In the genomic region with DNA sequence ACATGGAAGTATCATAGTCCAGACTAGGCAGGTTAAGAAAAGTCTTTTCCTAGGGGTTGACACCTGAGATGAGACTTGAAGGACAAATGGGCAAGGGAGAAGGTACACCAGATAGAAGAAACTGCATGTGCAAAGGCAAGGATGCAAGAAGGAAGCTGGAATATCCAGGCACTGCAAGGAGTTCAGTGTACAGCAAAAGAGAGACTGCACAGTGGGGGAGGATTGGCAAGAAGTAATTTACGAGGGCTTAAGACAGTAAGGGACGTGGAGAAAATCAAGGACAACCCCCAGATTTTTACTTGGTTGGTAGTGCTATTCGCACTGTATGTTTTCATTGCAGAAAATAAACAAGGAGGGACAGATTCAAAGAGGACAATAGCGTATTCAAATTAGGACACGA, we compare ENCODE assay signal across 20 cellular contexts. TPM values are rescaled to one million over a fixed set of nuclear protein-coding genes. Genes with fewer than 3 reads are reported as not detected.
DNase-seq lines count a peak whose midpoint lies in the region; ATAC-seq, FAIRE-seq and TF ChIP-seq lines count a peak whose summit lies in the region.
"Had no signal": no experiment of that assay in that cellular context is flagged by ENCODE, and none has a peak within 500 bp of the region (broad histone marks: within the 10 kb centered on the region; RNA-seq: fewer than 3 reads in every experiment).

No MANE protein-coding gene starts in this region.

- no peak for TF ChIP-seq RAD21 in H1 (IDR thresholded peaks at IDR 0.05 in 1 of 2, conservative IDR thresholded peaks at IDR 0.05 in 1 of 2; ENCODE audit: low read depth in 2 of 2, low read length in 2 of 2)

- WGBS in H1 (ENCODE audit: extremely low coverage in 1 of 2, insufficient coverage in 1 of 2, insufficient read length in 1 of 2, insufficient replicate concordance in 2 of 2, low coverage in 1 of 2, low lambda C conversion rate in 2 of 2, missing lambda C conversion rate in 1 of 2), 2 experiments: 89% methylated on average over 5 of the region's 5 CpGs; no CpG with 5 or more reads in 1 of the 2 experiments

- no peak overlapping the region for H3K14ac ChIP-seq in H1 (ENCODE audit: insufficient read length)

- H2BK20ac ChIP-seq in H1 (ENCODE audit: low read length): no peak overlapping the region

- H3K27me3 Mint-ChIP-seq in nephron progenitor cell (ENCODE audit: low read depth, poor library complexity): no peaks in the 10 kb centered on the region
- no peaks in the 10 kb centered on the region for H3K27me3 Mint-ChIP-seq in activated naive CD8-positive, alpha-beta T cell treated with anti-CD3 and anti-CD28 coated beads for 36 hours

- H3K4me3 Mint-ChIP-seq in nephron progenitor cell: no peak overlapping the region
- H3K4me3 Mint-ChIP-seq in activated naive CD8-positive, alpha-beta T cell treated with anti-CD3 and anti-CD28 coated beads for 36 hours: no peak overlapping the region
- H3K4me3 Mint-ChIP-seq: CD14-positive monocyte had no signal

- H4K91ac ChIP-seq in H1 (replicated peaks; ENCODE audit: insufficient read length, low read length): no peak overlapping the region

- H3K18ac ChIP-seq in H1 (ENCODE audit: extremely low read depth, low read length): no peak overlapping the region

- no peaks in the 10 kb centered on the region for H3K36me3 ChIP-seq in H1 (ENCODE audit: control insufficient read depth in 2 of 4, insufficient read depth in 4 of 4, low read length in 3 of 4)
- H3K36me3 ChIP-seq: HAP-1 had no signal

- no peak for TF ChIP-seq POLR2A in H1 (IDR thresholded peaks at IDR 0.05; ENCODE audit: control extremely low read depth in 1 of 2, low read depth in 2 of 2, low read length in 2 of 2)

- TF ChIP-seq CTCF in H1 (IDR thresholded peaks at IDR 0.05; ENCODE audit: control extremely low read depth in 1 of 3, insufficient read depth in 1 of 3, low read depth in 1 of 3, low read length in 3 of 3) (no peak), nephron progenitor cell (IDR thresholded peaks at IDR 0.05) (no peak)

- H2BK5ac ChIP-seq in H1 (ENCODE audit: low read depth, low read length): no peak overlapping the region

- no peaks in the 10 kb centered on the region for H3K27me3 ChIP-seq in H1 (replicated peaks in 1 of 4; ENCODE audit: control insufficient read depth in 3 of 4, extremely low read depth in 1 of 4, insufficient read depth in 3 of 4, low read length in 3 of 4)

- no peak overlapping the region for H2AFZ ChIP-seq in H1 (ENCODE audit: low read length)

- POLR2A ChIA-PET in H1 (lab: Charles Lee; ENCODE audit: partially characterized antibody): no interaction called here

- no peaks in the 10 kb centered on the region for H3K79me1 ChIP-seq in H1 (ENCODE audit: low read depth, low read length)

- peak overlapping the region; percentile 94 for H2BK15ac ChIP-seq in H1 (ENCODE audit: low read length)

- H3K4ac ChIP-seq in H1 (replicated peaks; ENCODE audit: insufficient read length, low read depth, low read length): no peak overlapping the region

- H3K9me3 Mint-ChIP-seq in nephron progenitor cell: peaks cover 6% of the 10 kb centered on the region
- peaks cover 1% of the 10 kb centered on the region for H3K9me3 Mint-ChIP-seq in activated naive CD8-positive, alpha-beta T cell treated with anti-CD3 and anti-CD28 coated beads for 36 hours

- no peak overlapping the region for H3K4me2 ChIP-seq in H1 (ENCODE audit: insufficient read depth in 1 of 2, low read depth in 2 of 2, low read length in 2 of 2)

- ATAC-seq in GM18870 (IDR thresholded peaks at IDR 0.05; ENCODE audit: unreplicated experiment): no peak

- no peaks in the 10 kb centered on the region for H3K9me3 ChIP-seq in H1 (ENCODE audit: insufficient read depth in 2 of 2, low read depth in 1 of 2, low read length in 1 of 2)
- H3K9me3 ChIP-seq: HAP-1 had no signal

- no peak overlapping the region for H2BK120ac ChIP-seq in H1 (replicated peaks; ENCODE audit: low read depth, low read length)

- TF ChIP-seq EP300 in H1 (IDR thresholded peaks at IDR 0.05; ENCODE audit: borderline replicate concordance in 1 of 2, low read depth in 2 of 2, low read length in 2 of 2): no peak

- H3K56ac ChIP-seq in H1 (replicated peaks; ENCODE audit: insufficient read length, low read depth, low read length): no peak overlapping the region

- DNase-seq in NCI-H146 (lab: John Stamatoyannopoulos, UW): peak; percentile 18
- no peak for DNase-seq in NCI-H146 treated with DMSO at 0.1 percent for 48 hours (lab: John Stamatoyannopoulos, UW; ENCODE audit: unreplicated experiment)
- no peak for DNase-seq in H1 (ENCODE audit: low read depth in 1 of 2, low spot score in 2 of 2)
- DNase-seq in nephron progenitor cell: no peak
- DNase-seq in superior temporal gyrus (ENCODE audit: extremely low spot score): peak; percentile 66
- DNase-seq in activated naive CD8-positive, alpha-beta T cell treated with anti-CD3 and anti-CD28 coated beads for 36 hours: no peak
- DNase-seq in NCI-H446 (lab: John Stamatoyannopoulos, UW): no peak
- DNase-seq: DMS79 treated with DMSO at 0.1 percent for 48 hours, KG1, MV-4-11, NCI-H1417 treated with DMSO at 0.1 percent for 48 hours, NCI-H2029, NCI-H2171 treated with DMSO at 0.1 percent for 48 hours, NCI-H748 treated with DMSO at 0.1 percent for 48 hours, OCI-M1, SHP77 had no signal

- H3K27ac ChIP-seq in H1 (ENCODE audit: low read depth, low read length): no peak overlapping the region
- H3K27ac ChIP-seq: 22Rv1 had no signal

- no peaks in the 10 kb centered on the region for H3K36me3 Mint-ChIP-seq in nephron progenitor cell (ENCODE audit: low read depth)
- H3K36me3 Mint-ChIP-seq in activated naive CD8-positive, alpha-beta T cell treated with anti-CD3 and anti-CD28 coated beads for 36 hours: peaks cover 2% of the 10 kb centered on the region
- H3K36me3 Mint-ChIP-seq: CD14-positive monocyte had no signal

- no peak for FAIRE-seq in H1 (lab: Jason Lieb, UNC)

- no peaks in the 10 kb centered on the region for H3K79me2 ChIP-seq in H1 (ENCODE audit: control insufficient read depth in 1 of 2, insufficient read depth in 2 of 2, low read length in 2 of 2)

- no peaks in the 10 kb centered on the region for H3K23me2 ChIP-seq in H1 (ENCODE audit: low read depth, low read length)

- CTCF ChIA-PET in H1 (lab: Charles Lee; ENCODE audit: partially characterized antibody): no interaction called here

- H4K8ac ChIP-seq in H1 (ENCODE audit: extremely low read depth, insufficient read depth, low read length): no peak overlapping the region

- H3K4me1 Mint-ChIP-seq in nephron progenitor cell: peaks cover 20% of the 10 kb centered on the region
- peaks cover 6% of the 10 kb centered on the region for H3K4me1 Mint-ChIP-seq in activated naive CD8-positive, alpha-beta T cell treated with anti-CD3 and anti-CD28 coated beads for 36 hours

- peak overlapping the region; percentile 3 for H3K27ac Mint-ChIP-seq in nephron progenitor cell
- H3K27ac Mint-ChIP-seq in activated naive CD8-positive, alpha-beta T cell treated with anti-CD3 and anti-CD28 coated beads for 36 hours: no peak overlapping the region
- H3K27ac Mint-ChIP-seq: CD14-positive monocyte had no signal

- no peak overlapping the region for H4K5ac ChIP-seq in H1 (ENCODE audit: insufficient read length, low read depth, low read length)

- no peak overlapping the region for H3K4me3 ChIP-seq in H1 (ENCODE audit: extremely low read depth in 1 of 4, insufficient read depth in 2 of 4, low read depth in 3 of 4, low read length in 4 of 4)
- H3K4me3 ChIP-seq: HAP-1 had no signal

- H3K9ac ChIP-seq in H1 (replicated peaks in 1 of 4; ENCODE audit: extremely low read depth in 1 of 4, low read depth in 3 of 4, low read length in 3 of 4): no peak overlapping the region

- H4K20me1 ChIP-seq in H1 (replicated peaks in 1 of 2; ENCODE audit: control insufficient read depth in 1 of 2, insufficient read depth in 2 of 2, low read length in 2 of 2): no peaks in the 10 kb centered on the region

- H3K4me1 ChIP-seq in H1 (replicated peaks in 1 of 4; ENCODE audit: control insufficient read depth in 3 of 4, insufficient read depth in 4 of 4, low read length in 3 of 4): peaks cover 2 to 9% (median 5%) of the 10 kb centered on the region in 4 experiments; a peak in 5 of 7 replicates
- H3K4me1 ChIP-seq: HAP-1 had no signal

- H3K23ac ChIP-seq in H1 (ENCODE audit: insufficient read length): no peak overlapping the region

- H2BK12ac ChIP-seq in H1 (ENCODE audit: low read depth, low read length): 0 out of 2 replicates have a peak overlapping the region, but pooled peaks have one; percentile 55

- peak overlapping the region; percentile 26; the same call in 1 of the 2 replicates for H2AK5ac ChIP-seq in H1 (ENCODE audit: low read depth, low read length)

TF ChIP-seq in H1, 55 proteins besides CTCF, POLR2A, EP300 and RAD21 (continues in another document):
- TF ChIP-seq TBP (IDR thresholded peaks at IDR 0.05; ENCODE audit: low read depth, low read length) (no peak), JUND (IDR thresholded peaks at IDR 0.05; ENCODE audit: low read length) (no peak), MAFK (IDR thresholded peaks at IDR 0.05; ENCODE audit: low read depth, low read length) (no peak), KDM5A (IDR thresholded peaks at IDR 0.05; ENCODE audit: low read length) (no peak), BRCA1 (IDR thresholded peaks at IDR 0.05; ENCODE audit: low read depth, low read length) (no peak), GABPA (IDR thresholded peaks at IDR 0.05; ENCODE audit: borderline replicate concordance, insufficient read depth, low read length) (no peak), JUN (IDR thresholded peaks at IDR 0.05; ENCODE audit: low read depth, low read length) (no peak), CBX8 (IDR thresholded peaks at IDR 0.05; ENCODE audit: borderline replicate concordance, low read depth, low read length) (no peak), RFX5 (IDR thresholded peaks at IDR 0.05; ENCODE audit: borderline replicate concordance, low read depth, low read length) (no peak), ZNF274 (IDR thresholded peaks at IDR 0.05; ENCODE audit: borderline replicate concordance, extremely low read depth, low read length) (no peak)

RNA-seq across cellular contexts. Expression of a gene that starts 58.5 kb away (rescaled TPM):
- 7.4 and 8.5 TPM in 2 replicates for total RNA-seq in H1 (2021; fragmentation: NEBNext Ultra II Directional; extraction: Animal tissue kit (Norgen Biotek cat#: 25700))
- 2.0 and 2.3 TPM in 2 replicates for polyA plus RNA-seq in H1 (2011; rRNA removed)
- 2.5 TPM for polyA plus RNA-seq in H1 (2011; cell fraction: cytosol; rRNA removed)
- 3.8 TPM for polyA plus RNA-seq in H1 (2011; cell fraction: nucleus; rRNA removed)
- polyA plus RNA-seq in H1 (2012, experiment 1 of 2): 1.6 to 5.1 TPM (median 3.4 TPM) in 4 replicates
- 0.45 TPM for polyA plus RNA-seq in H1 (2012, experiment 2 of 2)
- polyA plus RNA-seq in H1 (2013, experiment 1 of 2): 4.6 TPM
- polyA plus RNA-seq in H1 (2013, experiment 2 of 2): 5.9 TPM
- polyA minus RNA-seq in H1 (2011; rRNA and poly(A)+ RNA removed): 5.9 and 8.5 TPM in 2 replicates
- polyA minus RNA-seq in H1 (2011; cell fraction: cytosol; rRNA and poly(A)+ RNA removed): 4.3 TPM
- polyA minus RNA-seq in H1 (2011; cell fraction: nucleus; rRNA and poly(A)+ RNA removed): 20.8 TPM
- total RNA-seq in activated naive CD8-positive, alpha-beta T cell treated with anti-CD3 and anti-CD28 coated beads for 36 hours: under 1 TPM; 0.34 to 0.35 TPM
- polyA plus RNA-seq: CD14-positive monocyte had no signal

Comparison
In these comparisons a context has a peak if more than half of its experiments do, and no peak if none do; other contexts are left out.
1. DNase-seq: peak in NCI-H146 (single experiment) and superior temporal gyrus (single experiment); none in NCI-H146 treated with DMSO at 0.1 percent for 48 hours (single experiment), H1 (0 of 2), nephron progenitor cell (single experiment), activated naive CD8-positive, alpha-beta T cell treated with anti-CD3 and anti-CD28 coated beads for 36 hours (single experiment) and NCI-H446 (0 of 2).